Comparison of ENCODE assay signal across 16 cellular contexts in genomic region chr9:5612187-5612535, GRCh38. TPM values are rescaled to one million over a fixed set of nuclear protein-coding genes. Genes with fewer than 3 reads are reported as not detected.
DNase-seq lines count a peak whose midpoint lies in the region; ATAC-seq and TF ChIP-seq lines count a peak whose summit lies in the region.
"Had no signal": no experiment of that assay in that cellular context is flagged by ENCODE, and none has a peak within 500 bp of the region (broad histone marks: within the 10 kb centered on the region; RNA-seq: fewer than 3 reads in every experiment).

No MANE protein-coding gene starts in this region.

- TF ChIP-seq CTCF in ascending aorta (IDR thresholded peaks at IDR 0.05) = no peak
- no peak for TF ChIP-seq CTCF in thyroid gland (IDR thresholded peaks at IDR 0.05)

- no peaks in the 10 kb centered on the region for H3K27me3 Mint-ChIP-seq in naive thymus-derived CD4-positive, alpha-beta T cell

- CTCF ChIA-PET in naive thymus-derived CD4-positive, alpha-beta T cell (lab: Charles Lee) = interaction anchor here (1.1 to 1.7 kb wide), 2 partner anchors 12 to 29 kb away, joined by 4 to 5 read pairs; no protein-coding TSS in a partner anchor

- POLR2A ChIA-PET in naive thymus-derived CD4-positive, alpha-beta T cell (lab: Charles Lee) = interaction anchor here (1.3 to 1.5 kb wide), 2 partner anchors 11 to 15 kb away, joined by 3 to 9 read pairs; no protein-coding TSS in a partner anchor

- H3K4me1 ChIP-seq in ascending aorta = peaks cover 0 to 13% of the 10 kb centered on the region in 2 donors
- H3K4me1 ChIP-seq in naive thymus-derived CD4-positive, alpha-beta T cell (ENCODE audit: control insufficient read depth in 2 of 2, insufficient read depth in 2 of 2, low read length in 2 of 2) = peaks cover 0 to 6% of the 10 kb centered on the region in 2 donors
- H3K4me1 ChIP-seq in thyroid gland = peaks cover 32 to 37% of the 10 kb centered on the region in 2 donors

- no peaks in the 10 kb centered on the region for H3K27me3 ChIP-seq in ascending aorta
- H3K27me3 ChIP-seq in naive thymus-derived CD4-positive, alpha-beta T cell (ENCODE audit: control insufficient read depth in 2 of 2, insufficient read depth in 2 of 2, low read length in 2 of 2) = no peaks in the 10 kb centered on the region
- no peaks in the 10 kb centered on the region for H3K27me3 ChIP-seq in thyroid gland

- intact Hi-C loops in ascending aorta (cut with DNase I) = loop anchor here (10.0 kb wide), 1 partner anchor 63 kb away; no protein-coding TSS in a partner anchor
- intact Hi-C loops in naive thymus-derived CD4-positive, alpha-beta T cell (cut with micrococcal nuclease) = no loop called here
- intact Hi-C loops in thyroid gland (cut with DNase I) = no loop called here

- H3K27ac Mint-ChIP-seq in naive thymus-derived CD4-positive, alpha-beta T cell = peak overlapping the region in 7 of 9 donors; percentile 7 to 83 (median 39)
- H3K27ac Mint-ChIP-seq: GM23338 had no signal

- H3K27ac ChIP-seq in ascending aorta (peak overlapping the region; percentile 48 to 56), thyroid gland (peak overlapping the region; percentile 65 to 84 (median 66))
- peak overlapping the region; percentile 6 for H3K27ac ChIP-seq in naive thymus-derived CD4-positive, alpha-beta T cell (ENCODE audit: low read depth, low read length)
- H3K27ac ChIP-seq: 22Rv1, PC-9 had no signal

- H3K36me3 Mint-ChIP-seq in naive thymus-derived CD4-positive, alpha-beta T cell = peaks cover 0 to 20% (median 6%) of the 10 kb centered on the region in 5 donors

- DNase-seq in NCI-H82 (lab: John Stamatoyannopoulos, UW) (peak; percentile 30), NCI-H82 treated with DMSO at 0.1 percent for 48 hours (lab: John Stamatoyannopoulos, UW; ENCODE audit: unreplicated experiment) (no peak), ascending aorta (ENCODE audit: low spot score in 2 of 2) (no peak), thyroid gland (no peak), NCI-H510A (lab: John Stamatoyannopoulos, UW) (no peak), NCI-H524 (lab: John Stamatoyannopoulos, UW) (no peak), COLO829 (ENCODE audit: low spot score) (no peak)
- no peak for DNase-seq in naive thymus-derived CD4-positive, alpha-beta T cell
- DNase-seq: NCI-H1436, NCI-H2029, NCI-H2171, NCI-H446 treated with DMSO at 0.1 percent for 48 hours, NCI-H774, PC-9 had no signal

- no peaks in the 10 kb centered on the region for H3K9me3 Mint-ChIP-seq in naive thymus-derived CD4-positive, alpha-beta T cell
- H3K9me3 Mint-ChIP-seq: GM23338 had no signal

- H3K9me3 ChIP-seq in ascending aorta (no peaks in the 10 kb centered on the region), thyroid gland (no peaks in the 10 kb centered on the region)
- H3K9me3 ChIP-seq in naive thymus-derived CD4-positive, alpha-beta T cell (ENCODE audit: control insufficient read depth in 2 of 3, low read length in 3 of 3) = no peaks in the 10 kb centered on the region

- no peak for ATAC-seq in naive thymus-derived CD4-positive, alpha-beta T cell
- ATAC-seq: GM23338 had no signal

- H3K36me3 ChIP-seq in ascending aorta (no peaks in the 10 kb centered on the region), thyroid gland (no peaks in the 10 kb centered on the region)
- no peaks in the 10 kb centered on the region for H3K36me3 ChIP-seq in naive thymus-derived CD4-positive, alpha-beta T cell (ENCODE audit: control insufficient read depth in 2 of 3, insufficient read depth in 3 of 3, low read length in 3 of 3)

- H3K4me3 ChIP-seq in ascending aorta (no peak overlapping the region), thyroid gland (replicated peaks in 1 of 3) (no peak overlapping the region)
- no peak overlapping the region for H3K4me3 ChIP-seq in naive thymus-derived CD4-positive, alpha-beta T cell (ENCODE audit: low read length)
- H3K4me3 ChIP-seq: GM23338, PC-9 had no signal

- TF ChIP-seq POLR2A in thyroid gland (IDR thresholded peaks at IDR 0.05) = no peak

- peaks cover 17 to 64% (median 52%) of the 10 kb centered on the region in 7 donors for H3K4me1 Mint-ChIP-seq in naive thymus-derived CD4-positive, alpha-beta T cell

- no peak overlapping the region for H3K4me3 Mint-ChIP-seq in naive thymus-derived CD4-positive, alpha-beta T cell
- H3K4me3 Mint-ChIP-seq: GM23338 had no signal

RNA-seq across cellular contexts. Expression of gene RIC1, which starts 16.7 kb away (rescaled TPM):
- total RNA-seq in ascending aorta = 46.7 TPM
- total RNA-seq in naive thymus-derived CD4-positive, alpha-beta T cell = 10 to 100 TPM; 20.2 to 28.2 (median 25.9) TPM
- 1 to 10 TPM; 4.8 to 9.3 TPM for polyA plus RNA-seq in naive thymus-derived CD4-positive, alpha-beta T cell
- 10 to 100 TPM; 42.7 to 56.1 (median 44.9) TPM for total RNA-seq in thyroid gland

Comparison
In these comparisons a context has a peak if more than half of its experiments do, and no peak if none do; other contexts are left out.
1. H3K27ac ChIP-seq: peak in every context shown above with its lines; median percentile 66 in thyroid gland; 52 in ascending aorta; 6 in naive thymus-derived CD4-positive, alpha-beta T cell.